ENCODE assay signal across 8 cellular contexts in genomic region chr6:42049116-42049809, GRCh38. TPM values are rescaled to one million over a fixed set of nuclear protein-coding genes. Genes with fewer than 3 reads are reported as not detected.
DNase-seq lines count a peak whose midpoint lies in the region; TF ChIP-seq lines count a peak whose summit lies in the region.

No MANE protein-coding gene starts in this region.

- no peaks in the 10 kb centered on the region for H4K20me1 ChIP-seq in neural cell (ENCODE audit: insufficient read depth)

- no peak overlapping the region for H3K4me2 ChIP-seq in neural cell (ENCODE audit: low read length)

- no peaks in the 10 kb centered on the region for H3K9me2 ChIP-seq in neural cell (ENCODE audit: insufficient read depth, low read length)

- intact Hi-C loops in dendritic cell treated with granulocyte-macrophage colony-stimulating factor and Interleukin-4, amounts not matched to agents 40 ng/mL and 50 ng/mL, for 4 days (cut with micrococcal nuclease): loop anchor here (10.0 kb wide), 1 partner anchor 444 kb away; no protein-coding TSS in a partner anchor

- no peaks in the 10 kb centered on the region for H3K36me3 ChIP-seq in neural cell (ENCODE audit: insufficient read depth, low read length)

- H3K4me3 Mint-ChIP-seq in dendritic cell treated with granulocyte-macrophage colony-stimulating factor and Interleukin-4, amounts not matched to agents 40 ng/mL and 50 ng/mL, for 4 days: peak overlapping the region; percentile 81

- H3K9me3 Mint-ChIP-seq in dendritic cell treated with granulocyte-macrophage colony-stimulating factor and Interleukin-4, amounts not matched to agents 40 ng/mL and 50 ng/mL, for 4 days: no peaks in the 10 kb centered on the region

- H3K27ac ChIP-seq in C4-2B: peak overlapping the region; percentile 48; the same call in 1 of the 2 replicates
- H3K27ac ChIP-seq in neural cell (ENCODE audit: low read length): no peak overlapping the region

- H3K9ac ChIP-seq in neural cell (ENCODE audit: low read length): no peak overlapping the region

- peak overlapping the region; percentile 69 for H3K4me3 ChIP-seq in NB4 (ENCODE audit: low read depth, low read length)
- peak overlapping the region; percentile 63 for H3K4me3 ChIP-seq in neural cell (ENCODE audit: low read length)

- H3K79me2 ChIP-seq in neural cell (replicated peaks; ENCODE audit: insufficient read depth, low read length): no peaks in the 10 kb centered on the region

- TF ChIP-seq RAD21 in neural cell (conservative IDR thresholded peaks at IDR 0.05): no peak

- H3K27me3 Mint-ChIP-seq in dendritic cell treated with granulocyte-macrophage colony-stimulating factor and Interleukin-4, amounts not matched to agents 40 ng/mL and 50 ng/mL, for 4 days: peaks cover 17% of the 10 kb centered on the region

- H3K27ac Mint-ChIP-seq in dendritic cell treated with granulocyte-macrophage colony-stimulating factor and Interleukin-4, amounts not matched to agents 40 ng/mL and 50 ng/mL, for 4 days: peak overlapping the region; percentile 80

- H3K4me1 Mint-ChIP-seq in dendritic cell treated with granulocyte-macrophage colony-stimulating factor and Interleukin-4, amounts not matched to agents 40 ng/mL and 50 ng/mL, for 4 days (ENCODE audit: low read depth): peaks cover 67% of the 10 kb centered on the region

- no peak overlapping the region for H2AFZ ChIP-seq in neural cell (ENCODE audit: low read depth, low read length)

- H3K9me3 ChIP-seq in neural cell (ENCODE audit: low read length): no peaks in the 10 kb centered on the region

- no peak for TF ChIP-seq POLR2A in NB4 (IDR thresholded peaks at IDR 0.05; ENCODE audit: extremely low read depth, insufficient read length)

- no peak for TF ChIP-seq EP300 in neural cell (conservative IDR thresholded peaks at IDR 0.05; ENCODE audit: poor library complexity, severe bottlenecking)

- TF ChIP-seq CTCF in C4-2B (conservative IDR thresholded peaks at IDR 0.05): no peak
- TF ChIP-seq CTCF in NB4 (IDR thresholded peaks at IDR 0.05; ENCODE audit: low read depth, low read length): no peak
- TF ChIP-seq CTCF in neural cell (IDR thresholded peaks at IDR 0.05; ENCODE audit: poor library complexity, severe bottlenecking): no peak

- DNase-seq in NB4 (ENCODE audit: low read depth) (no peak), epidermal melanocyte (ENCODE audit: insufficient read length, low spot score) (no peak), AG20443 (ENCODE audit: low spot score) (no peak), middle frontal gyrus (ENCODE audit: extremely low spot score, low spot score) (no peak), RKO (ENCODE audit: low spot score) (no peak)

- H3K36me3 Mint-ChIP-seq in dendritic cell treated with granulocyte-macrophage colony-stimulating factor and Interleukin-4, amounts not matched to agents 40 ng/mL and 50 ng/mL, for 4 days (ENCODE audit: low read depth): peaks cover 31% of the 10 kb centered on the region

- no peaks in the 10 kb centered on the region for H3F3A ChIP-seq in neural cell (ENCODE audit: insufficient read depth, low read length, poor library complexity, severe bottlenecking)

- peaks cover 32% of the 10 kb centered on the region for H3K27me3 ChIP-seq in neural cell (ENCODE audit: insufficient read depth, low read depth, low read length)

TF ChIP-seq in neural cell, 6 proteins besides CTCF, POLR2A, EP300 and RAD21:
- TF ChIP-seq TAF1 (IDR thresholded peaks at IDR 0.05; ENCODE audit: low read depth): no peak
- no peak for TF ChIP-seq MXI1 (conservative IDR thresholded peaks at IDR 0.05; ENCODE audit: poor library complexity, severe bottlenecking)
- TF ChIP-seq SMC3 (conservative IDR thresholded peaks at IDR 0.05; ENCODE audit: poor library complexity): no peak
- no peak for TF ChIP-seq EZH2 (IDR thresholded peaks at IDR 0.05; ENCODE audit: borderline replicate concordance, insufficient read depth, low read length, poor library complexity, severe bottlenecking)
- TF ChIP-seq, protein P1, sequence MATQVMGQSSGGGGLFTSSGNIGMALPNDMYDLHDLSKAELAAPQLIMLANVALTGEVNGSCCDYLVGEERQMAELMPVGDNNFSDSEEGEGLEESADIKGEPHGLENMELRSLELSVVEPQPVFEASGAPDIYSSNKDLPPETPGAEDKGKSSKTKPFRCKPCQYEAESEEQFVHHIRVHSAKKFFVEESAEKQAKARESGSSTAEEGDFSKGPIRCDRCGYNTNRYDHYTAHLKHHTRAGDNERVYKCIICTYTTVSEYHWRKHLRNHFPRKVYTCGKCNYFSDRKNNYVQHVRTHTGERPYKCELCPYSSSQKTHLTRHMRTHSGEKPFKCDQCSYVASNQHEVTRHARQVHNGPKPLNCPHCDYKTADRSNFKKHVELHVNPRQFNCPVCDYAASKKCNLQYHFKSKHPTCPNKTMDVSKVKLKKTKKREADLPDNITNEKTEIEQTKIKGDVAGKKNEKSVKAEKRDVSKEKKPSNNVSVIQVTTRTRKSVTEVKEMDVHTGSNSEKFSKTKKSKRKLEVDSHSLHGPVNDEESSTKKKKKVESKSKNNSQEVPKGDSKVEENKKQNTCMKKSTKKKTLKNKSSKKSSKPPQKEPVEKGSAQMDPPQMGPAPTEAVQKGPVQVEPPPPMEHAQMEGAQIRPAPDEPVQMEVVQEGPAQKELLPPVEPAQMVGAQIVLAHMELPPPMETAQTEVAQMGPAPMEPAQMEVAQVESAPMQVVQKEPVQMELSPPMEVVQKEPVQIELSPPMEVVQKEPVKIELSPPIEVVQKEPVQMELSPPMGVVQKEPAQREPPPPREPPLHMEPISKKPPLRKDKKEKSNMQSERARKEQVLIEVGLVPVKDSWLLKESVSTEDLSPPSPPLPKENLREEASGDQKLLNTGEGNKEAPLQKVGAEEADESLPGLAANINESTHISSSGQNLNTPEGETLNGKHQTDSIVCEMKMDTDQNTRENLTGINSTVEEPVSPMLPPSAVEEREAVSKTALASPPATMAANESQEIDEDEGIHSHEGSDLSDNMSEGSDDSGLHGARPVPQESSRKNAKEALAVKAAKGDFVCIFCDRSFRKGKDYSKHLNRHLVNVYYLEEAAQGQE (IDR thresholded peaks at IDR 0.05; ENCODE audit: borderline replicate concordance): no peak
- no peak for TF ChIP-seq POLR2AphosphoS5 (IDR thresholded peaks at IDR 0.05)

RNA-seq across cellular contexts. Expression of gene TAF8, which starts 1.1 kb away (rescaled TPM):
- polyA plus RNA-seq in neural cell: 5.1 and 7.5 TPM in 2 replicates
- polyA minus RNA-seq in neural cell: 7.1 and 7.4 TPM in 2 replicates
